8 cellular contexts compared by ENCODE assay signal in genomic region chr19:12163841-12164240, GRCh38. TPM values are rescaled to one million over a fixed set of nuclear protein-coding genes. Genes with fewer than 3 reads are reported as not detected.
DNase-seq lines count a peak whose midpoint lies in the region; FAIRE-seq and TF ChIP-seq lines count a peak whose summit lies in the region.

No MANE protein-coding gene starts in this region.

- peak overlapping the region; percentile 92 for H3K4me3 ChIP-seq in BE2C (ENCODE audit: low read depth, low read length)
- H3K4me3 ChIP-seq in KMS-11 (IDR thresholded peaks at IDR 0.05; ENCODE audit: insufficient read depth, low read depth, low read length), result no peak overlapping the region
- H3K4me3 ChIP-seq in bronchial epithelial cell (ENCODE audit: low read depth, low read length), result peak overlapping the region; percentile 66
- H3K4me3 ChIP-seq in mucosa of stomach (ENCODE audit: low read length), result peak overlapping the region; percentile 34

- H3K9ac ChIP-seq in KMS-11, result peak overlapping the region; percentile 86; the same call in 1 of the 2 replicates
- H3K9ac ChIP-seq in mucosa of stomach (ENCODE audit: low read length), result peak overlapping the region; percentile 97

- H3K36me3 ChIP-seq in BE2C (peaks cover 4% of the 10 kb centered on the region; the same call in 1 of the 2 replicates), KMS-11 (ENCODE audit: insufficient read depth) (no peaks in the 10 kb centered on the region), bronchial epithelial cell (ENCODE audit: control insufficient read depth, insufficient read depth, low read length) (no peaks in the 10 kb centered on the region), mucosa of stomach (ENCODE audit: control insufficient read depth, insufficient read depth, low read length) (no peaks in the 10 kb centered on the region)

- H3K27ac ChIP-seq in KMS-11, result no peak overlapping the region

- H2AFZ ChIP-seq in KMS-11 (ENCODE audit: low read depth), result no peak overlapping the region

- FAIRE-seq in bronchial epithelial cell (lab: Jason Lieb, UNC), result no peak

- DNase-seq in BE2C (no peak), bronchial epithelial cell (ENCODE audit: low read depth) (no peak), NCI-H1417 treated with DMSO at 0.1 percent for 48 hours (lab: John Stamatoyannopoulos, UW) (no peak), activated gamma-delta T cell (lab: John Stamatoyannopoulos, UW) (no peak), NCI-H2107 (lab: John Stamatoyannopoulos, UW) (no peak), HUDEP-2 (lab: John Stamatoyannopoulos, UW; ENCODE audit: unreplicated experiment in 76 of 76) (no peak)

- H3K27me3 ChIP-seq in BE2C, result no peaks in the 10 kb centered on the region
- no peaks in the 10 kb centered on the region for H3K27me3 ChIP-seq in KMS-11 (ENCODE audit: insufficient read depth, low read depth)
- H3K27me3 ChIP-seq in bronchial epithelial cell (ENCODE audit: control insufficient read depth, insufficient read depth, low read length), result no peaks in the 10 kb centered on the region
- no peaks in the 10 kb centered on the region for H3K27me3 ChIP-seq in mucosa of stomach (ENCODE audit: control insufficient read depth, insufficient read depth, low read length)

- H3K4me1 ChIP-seq in BE2C (no peaks in the 10 kb centered on the region), KMS-11 (ENCODE audit: low read depth, poor library complexity, severe bottlenecking) (peaks cover 6% of the 10 kb centered on the region), mucosa of stomach (ENCODE audit: control insufficient read depth, insufficient read depth, low read length) (no peaks in the 10 kb centered on the region)

- no peaks in the 10 kb centered on the region for H4K20me1 ChIP-seq in KMS-11 (ENCODE audit: insufficient read depth)

- TF ChIP-seq CTCF in BE2C (IDR thresholded peaks at IDR 0.05; ENCODE audit: low read depth, low read length), result no peak
- no peak for TF ChIP-seq CTCF in KMS-11 (conservative IDR thresholded peaks at IDR 0.05; ENCODE audit: low read depth, low read length)
- no peak for TF ChIP-seq CTCF in bronchial epithelial cell (IDR thresholded peaks at IDR 0.05; ENCODE audit: insufficient read depth, low read length, severe bottlenecking)

- H3K79me2 ChIP-seq in KMS-11 (ENCODE audit: insufficient read depth, low read depth), result peaks cover 40% of the 10 kb centered on the region

- H3K4me2 ChIP-seq in KMS-11, result peak overlapping the region; percentile 91

- H3K9me3 ChIP-seq in BE2C (no peaks in the 10 kb centered on the region), mucosa of stomach (ENCODE audit: control insufficient read depth, low read length) (no peaks in the 10 kb centered on the region)

RNA-seq across cellular contexts. Expression of gene ZNF136, which starts 0.9 kb away (rescaled TPM):
- polyA plus RNA-seq in BE2C (2012; ENCODE audit: insufficient read depth, insufficient read length, low read depth), result 7.6 TPM
- total RNA-seq in bronchial epithelial cell, result 4.5 and 5.9 TPM in 2 replicates

RNA-seq across cellular contexts. Expression of gene ZNF625, which starts 7.3 kb away (rescaled TPM):
- 2.2 TPM for polyA plus RNA-seq in BE2C (2012; ENCODE audit: insufficient read depth, insufficient read length, low read depth)
- total RNA-seq in bronchial epithelial cell, result 5.0 and 8.7 TPM in 2 replicates

RNA-seq across cellular contexts. Expression of gene ZNF20, which starts 23.7 kb away (rescaled TPM):
- 4.2 TPM for polyA plus RNA-seq in BE2C (2012; ENCODE audit: insufficient read depth, insufficient read length, low read depth)
- total RNA-seq in bronchial epithelial cell, result 3.2 and 5.2 TPM in 2 replicates
